Comparison of ENCODE assay signal across 17 cellular contexts in the genomic region with DNA sequence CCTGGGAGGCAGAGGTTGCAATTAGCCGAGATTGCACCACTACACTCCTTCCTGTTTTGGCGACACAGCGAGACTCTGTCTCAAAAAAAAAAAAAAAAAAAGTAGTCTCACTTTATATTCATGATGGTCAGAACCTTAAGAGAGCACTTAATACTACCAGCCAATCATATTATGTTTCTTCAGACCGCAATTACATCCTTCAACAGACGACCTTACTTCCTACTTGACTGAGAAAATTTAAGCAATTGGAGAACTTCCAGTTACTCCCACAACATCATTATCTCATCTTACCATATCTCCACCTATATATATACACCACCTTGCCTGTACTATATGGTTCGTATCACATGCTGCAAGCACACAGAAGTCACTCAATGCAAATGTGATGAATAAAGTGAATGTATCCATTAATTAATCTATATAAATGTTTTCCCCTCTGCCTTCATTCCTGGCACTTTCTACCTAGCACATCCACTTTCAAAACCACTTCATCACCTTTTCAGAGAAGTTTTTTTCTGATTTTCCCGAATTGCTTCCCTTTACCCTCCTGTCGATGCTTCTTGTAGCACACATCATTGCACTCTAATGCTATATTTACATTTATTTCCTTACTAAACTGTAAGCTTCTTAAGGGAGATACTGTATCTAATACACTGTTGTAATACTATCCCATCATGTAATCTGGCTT. TPM values are rescaled to one million over a fixed set of nuclear protein-coding genes. Genes with fewer than 3 reads are reported as not detected.
DNase-seq lines count a peak whose midpoint lies in the region; ATAC-seq, FAIRE-seq and TF ChIP-seq lines count a peak whose summit lies in the region.
"Had no signal": no experiment of that assay in that cellular context is flagged by ENCODE, and none has a peak within 500 bp of the region (broad histone marks: within the 10 kb centered on the region; RNA-seq: fewer than 3 reads in every experiment).

No MANE protein-coding gene starts in this region.

- intact Hi-C loops in K562 (cut with micrococcal nuclease), result loop anchor here (1.0 kb wide), 1 partner anchor 21 kb away; a partner anchor contains a TSS

- H3K36me3 ChIP-seq in Karpas-422 (ENCODE audit: insufficient read depth, low read length) (no peaks in the 10 kb centered on the region), K562 (ENCODE audit: control insufficient read depth, insufficient read depth, low read length) (peaks cover 4% of the 10 kb centered on the region; the same call in 1 of the 3 replicates), parathyroid adenoma (ENCODE audit: control insufficient read depth, insufficient read depth, low read length) (no peaks in the 10 kb centered on the region)
- H3K36me3 ChIP-seq: vagina had no signal

- H3K4me3 ChIP-seq in Karpas-422 (ENCODE audit: low read length) (peak overlapping the region; percentile 41), K562 (no peak overlapping the region), parathyroid adenoma (ENCODE audit: low read depth, low read length) (no peak overlapping the region)
- H3K4me3 ChIP-seq: BLaER1, lung, SJSA1, vagina had no signal

- WGBS in K562 (ENCODE audit: insufficient coverage, low coverage, missing lambda C conversion rate), result 5% methylated on average over 8 of the region's 8 CpGs

- in situ Hi-C loops in K562 (cut with MboI), result no loop called here

- TF ChIP-seq POLR2A in K562 (conservative IDR thresholded peaks at IDR 0.05), result no peak

- H3K9me2 ChIP-seq in Karpas-422 (replicated peaks; ENCODE audit: insufficient read depth, low read length), result no peaks in the 10 kb centered on the region

- H2AFZ ChIP-seq in Karpas-422 (ENCODE audit: low read length) (no peak overlapping the region), K562 (ENCODE audit: low read depth, low read length) (no peak overlapping the region), parathyroid adenoma (no peak overlapping the region)

- CTCF ChIA-PET in K562 (lab: Yijun Ruan, JAX; ENCODE audit: low intra/inter-chr PET ratio), result no interaction called here

- no peak for TF ChIP-seq CTCF in K562 (IDR thresholded peaks at IDR 0.05 in 2 of 3, conservative IDR thresholded peaks at IDR 0.05 in 1 of 3; ENCODE audit: insufficient read depth in 2 of 3, low read depth in 1 of 3, low read length in 3 of 3)
- TF ChIP-seq CTCF in parathyroid adenoma (IDR thresholded peaks at IDR 0.05), result no peak

- H3K9ac ChIP-seq in Karpas-422 (ENCODE audit: low read length) (peak overlapping the region; percentile 56), K562 (ENCODE audit: insufficient read depth in 1 of 2, low read depth in 2 of 2, low read length in 2 of 2) (no peak overlapping the region), parathyroid adenoma (no peak overlapping the region)
- H3K9ac ChIP-seq: BLaER1 had no signal

- no peaks in the 10 kb centered on the region for H3K9me1 ChIP-seq in K562 (ENCODE audit: control insufficient read depth, insufficient read depth, low read length)

- DNase-seq in GF-D8 (lab: John Stamatoyannopoulos, UW) (peak; percentile 99), Karpas-422 (no peak), K562 (ENCODE audit: extremely low read depth in 1 of 4, low spot score in 3 of 4) (peak in 2 of 4 experiments; percentile 51 to 59), SW480 (ENCODE audit: low spot score) (no peak)
- DNase-seq: activated CD8-positive, alpha-beta memory T cell treated with anti-CD3 and anti-CD28 coated beads, Interleukin-2, amount 50 U/mL, for 48 hours; DMS 273 treated with DMSO at 0.1 percent for 48 hours; effector memory CD8-positive, alpha-beta T cell; glutamatergic neuron; naive B cell had no signal

- ATAC-seq in K562 (peak; percentile 57), GM21619 (IDR thresholded peaks at IDR 0.05; ENCODE audit: unreplicated experiment) (no peak), GM18517 (IDR thresholded peaks at IDR 0.05; ENCODE audit: unreplicated experiment) (no peak)

- no TSS peak for BruUV-seq in K562 (replicated peaks; lab: Mats Ljungman, UMichigan)

- no peak for FAIRE-seq in K562 (lab: Jason Lieb, UNC)
- FAIRE-seq: islet of Langerhans had no signal

- H4K20me1 ChIP-seq in Karpas-422 (ENCODE audit: insufficient read depth, low read depth, low read length) (no peaks in the 10 kb centered on the region), K562 (replicated peaks; ENCODE audit: control insufficient read depth, insufficient read depth, low read length) (no peaks in the 10 kb centered on the region)

- H3K4me2 ChIP-seq in Karpas-422 (ENCODE audit: low read depth, low read length, poor library complexity, severe bottlenecking), result peak overlapping the region; percentile 67
- peak overlapping the region; percentile 48 for H3K4me2 ChIP-seq in K562 (ENCODE audit: insufficient read depth, low read length)
- no peak overlapping the region for H3K4me2 ChIP-seq in parathyroid adenoma (ENCODE audit: low read length)
- H3K4me2 ChIP-seq: BLaER1 had no signal

- no peaks in the 10 kb centered on the region for H3K27me3 ChIP-seq in Karpas-422 (ENCODE audit: low read length)
- no peaks in the 10 kb centered on the region for H3K27me3 ChIP-seq in K562 (ENCODE audit: control insufficient read depth in 2 of 2, insufficient read depth in 2 of 2, low read length in 2 of 2)
- no peaks in the 10 kb centered on the region for H3K27me3 ChIP-seq in parathyroid adenoma (ENCODE audit: control insufficient read depth, insufficient read depth, low read length)
- H3K27me3 ChIP-seq: BLaER1, SJSA1, vagina had no signal

- TF ChIP-seq EP300 in K562 (IDR thresholded peaks at IDR 0.05; ENCODE audit: low read length), result 0 out of 2 replicates have a peak, but pooled peaks have one; percentile 7

- peak overlapping the region; percentile 92 for H3K27ac ChIP-seq in Karpas-422 (ENCODE audit: low read length)
- H3K27ac ChIP-seq in K562 (ENCODE audit: extremely low read depth, low read depth, low read length), result peak overlapping the region; percentile 62
- peak overlapping the region; percentile 4 for H3K27ac ChIP-seq in parathyroid adenoma
- H3K27ac ChIP-seq: BLaER1, SJSA1, vagina had no signal

- no peak for TF ChIP-seq RAD21 in K562 (CRISPR knock-in tag; conservative IDR thresholded peaks at IDR 0.05 in 1 of 2, IDR thresholded peaks at IDR 0.05 in 1 of 2)

- H3K4me1 ChIP-seq in Karpas-422 (ENCODE audit: low read length) (peaks cover 35% of the 10 kb centered on the region), K562 (replicated peaks in 1 of 2; ENCODE audit: control insufficient read depth in 2 of 2, insufficient read depth in 2 of 2, low read length in 2 of 2) (peaks cover 4 to 20% of the 10 kb centered on the region in 2 experiments; a peak in 3 of 5 replicates), parathyroid adenoma (peaks cover 2% of the 10 kb centered on the region)
- H3K4me1 ChIP-seq: vagina had no signal

- H3K9me3 ChIP-seq in Karpas-422 (ENCODE audit: low read length), result no peaks in the 10 kb centered on the region
- H3K9me3 ChIP-seq in K562 (replicated peaks; ENCODE audit: control insufficient read depth, insufficient read depth, low read depth, low read length), result no peaks in the 10 kb centered on the region
- H3K9me3 ChIP-seq in parathyroid adenoma (ENCODE audit: control insufficient read depth, low read length), result no peaks in the 10 kb centered on the region
- H3K9me3 ChIP-seq: BLaER1, SJSA1, vagina had no signal

- H3K79me2 ChIP-seq in Karpas-422 (ENCODE audit: low read length), result no peaks in the 10 kb centered on the region
- no peaks in the 10 kb centered on the region for H3K79me2 ChIP-seq in K562 (ENCODE audit: control insufficient read depth, insufficient read depth, low read length)
- H3K79me2 ChIP-seq in parathyroid adenoma, result no peaks in the 10 kb centered on the region

- POLR2A ChIA-PET in K562 (lab: Yijun Ruan, JAX), result interaction anchor here (0.8 to 1.3 kb wide), 5 partner anchors 10 to 28 kb away, joined by 3 to 4 read pairs (median 3); a partner anchor contains a TSS

RNA-seq across cellular contexts. Expression of a gene that starts 13.8 kb away (rescaled TPM):
- total RNA-seq in Karpas-422 (2014; rRNA removed; shearing (Covaris generic); ENCODE audit: low replicate concordance), result 80.7 and 82.4 TPM in 2 replicates
- 30.9 and 63.7 TPM in 2 replicates for total RNA-seq in K562 (2011; cell fraction: chromatin; rRNA removed; ENCODE audit: low replicate concordance)
- 49.0 and 59.9 TPM in 2 replicates for total RNA-seq in K562 (2011; cell fraction: nucleolus; rRNA removed)
- total RNA-seq in K562 (2011; cell fraction: nucleoplasm; rRNA removed), result 82.3 and 111 TPM in 2 replicates
- total RNA-seq in K562 (2014; rRNA removed) (294 and 333 TPM in 2 replicates), K562 (2014; rRNA removed; fragmentation: Illumina TruSeq; extraction: Trizol) (422 and 434 TPM in 2 replicates), K562 (2015; rRNA removed; fragmentation: Illumina TruSeq; extraction: Trizol) (366 and 426 TPM in 2 replicates), K562 (2021) (390 and 391 TPM in 2 replicates)
- polyA plus RNA-seq in K562 (2011; rRNA removed) (609 and 759 TPM in 2 replicates), K562 (2014; fragmentation: Illumina TruSeq; extraction: Trizol) (301 and 302 TPM in 2 replicates), K562 (2014; fragmentation: Nextera tagmentation; extraction: Ambion mirVana) (1,000 to 10,000 TPM; 1,842 to 2,138 TPM), K562 (2014; rRNA removed) (512 and 785 TPM in 2 replicates)
- 443 and 675 TPM in 2 replicates for polyA plus RNA-seq in K562 (2011; cell fraction: cytosol; rRNA removed)
- polyA plus RNA-seq in K562 (2011; cell fraction: nucleus; rRNA removed), result 116 and 214 TPM in 2 replicates
- polyA plus RNA-seq in K562 (2012), result 594 and 680 TPM in 2 replicates
- polyA minus RNA-seq in K562 (2011; rRNA and poly(A)+ RNA removed), result 129 and 140 TPM in 2 replicates
- polyA minus RNA-seq in K562 (2011; cell fraction: cytosol; rRNA and poly(A)+ RNA removed), result 91.3 and 103 TPM in 2 replicates
- polyA minus RNA-seq in K562 (2011; cell fraction: nucleus; rRNA and poly(A)+ RNA removed), result 15.8 and 29.8 TPM in 2 replicates

RNA-seq across cellular contexts. Expression of a gene that starts 21.1 kb away (rescaled TPM):
- total RNA-seq in Karpas-422 (2014; rRNA removed; shearing (Covaris generic); ENCODE audit: low replicate concordance), result 37.6 and 40.7 TPM in 2 replicates
- 227 and 437 TPM in 2 replicates for total RNA-seq in K562 (2011; cell fraction: chromatin; rRNA removed; ENCODE audit: low replicate concordance)
- 184 and 220 TPM in 2 replicates for total RNA-seq in K562 (2011; cell fraction: nucleolus; rRNA removed)
- total RNA-seq in K562 (2011; cell fraction: nucleoplasm; rRNA removed), result 320 and 503 TPM in 2 replicates
- 27.0 and 34.8 TPM in 2 replicates for total RNA-seq in K562 (2014; rRNA removed)
- total RNA-seq in K562 (2014; rRNA removed; fragmentation: Illumina TruSeq; extraction: Trizol), result 37.0 and 44.1 TPM in 2 replicates
- total RNA-seq in K562 (2015; rRNA removed; fragmentation: Illumina TruSeq; extraction: Trizol), result 32.9 and 33.7 TPM in 2 replicates
- 58.9 and 59.9 TPM in 2 replicates for total RNA-seq in K562 (2021)
- polyA plus RNA-seq in K562 (2011; rRNA removed), result 28.3 and 30.4 TPM in 2 replicates
- polyA plus RNA-seq in K562 (2011; cell fraction: cytosol; rRNA removed), result 24.5 and 37.4 TPM in 2 replicates
- 159 and 233 TPM in 2 replicates for polyA plus RNA-seq in K562 (2011; cell fraction: nucleus; rRNA removed)
- polyA plus RNA-seq in K562 (2012), result 26.7 and 27.2 TPM in 2 replicates
- polyA plus RNA-seq in K562 (2014; fragmentation: Illumina TruSeq; extraction: Trizol), result 41.6 and 48.9 TPM in 2 replicates
- 10 to 100 TPM in 1 of 2 experiments, 1 to 10 TPM in 1; 9.6 to 10.8 TPM for polyA plus RNA-seq in K562 (2014; fragmentation: Nextera tagmentation; extraction: Ambion mirVana)
- polyA plus RNA-seq in K562 (2014; rRNA removed), result 32.6 and 36.9 TPM in 2 replicates
- 95.7 and 118 TPM in 2 replicates for polyA minus RNA-seq in K562 (2011; rRNA and poly(A)+ RNA removed)
- 53.8 and 61.4 TPM in 2 replicates for polyA minus RNA-seq in K562 (2011; cell fraction: cytosol; rRNA and poly(A)+ RNA removed)
- polyA minus RNA-seq in K562 (2011; cell fraction: nucleus; rRNA and poly(A)+ RNA removed), result 141 and 184 TPM in 2 replicates

RNA-seq across cellular contexts. Expression of a gene that starts 55.8 kb away (rescaled TPM):
- total RNA-seq in Karpas-422 (2014; rRNA removed; shearing (Covaris generic); ENCODE audit: low replicate concordance), result 9.7 and 26.3 TPM in 2 replicates
- total RNA-seq in K562 (2011; cell fraction: chromatin; rRNA removed; ENCODE audit: low replicate concordance), result 31.9 and 53.7 TPM in 2 replicates
- 23.5 and 25.8 TPM in 2 replicates for total RNA-seq in K562 (2011; cell fraction: nucleolus; rRNA removed)
- total RNA-seq in K562 (2011; cell fraction: nucleoplasm; rRNA removed), result 45.1 and 82.0 TPM in 2 replicates
- 26.8 and 32.4 TPM in 2 replicates for total RNA-seq in K562 (2014; rRNA removed)
- 44.8 and 50.6 TPM in 2 replicates for total RNA-seq in K562 (2014; rRNA removed; fragmentation: Illumina TruSeq; extraction: Trizol)
- total RNA-seq in K562 (2015; rRNA removed; fragmentation: Illumina TruSeq; extraction: Trizol), result 41.8 and 45.2 TPM in 2 replicates
- total RNA-seq in K562 (2021), result 33.6 and 37.0 TPM in 2 replicates
- polyA plus RNA-seq in K562 (2011; rRNA removed), result 22.9 and 23.9 TPM in 2 replicates
- 12.4 and 17.6 TPM in 2 replicates for polyA plus RNA-seq in K562 (2011; cell fraction: cytosol; rRNA removed)
- 54.3 and 63.0 TPM in 2 replicates for polyA plus RNA-seq in K562 (2011; cell fraction: nucleus; rRNA removed)
- 19.3 and 19.9 TPM in 2 replicates for polyA plus RNA-seq in K562 (2012)
- polyA plus RNA-seq in K562 (2014; fragmentation: Illumina TruSeq; extraction: Trizol), result 29.2 and 32.8 TPM in 2 replicates
- polyA plus RNA-seq in K562 (2014; fragmentation: Nextera tagmentation; extraction: Ambion mirVana), result 10 to 100 TPM; 13.5 to 17.1 TPM
- 17.8 and 18.0 TPM in 2 replicates for polyA plus RNA-seq in K562 (2014; rRNA removed)
- polyA minus RNA-seq in K562 (2011; rRNA and poly(A)+ RNA removed), result 47.1 and 48.0 TPM in 2 replicates
- 28.5 and 37.0 TPM in 2 replicates for polyA minus RNA-seq in K562 (2011; cell fraction: cytosol; rRNA and poly(A)+ RNA removed)
- 12.4 and 25.8 TPM in 2 replicates for polyA minus RNA-seq in K562 (2011; cell fraction: nucleus; rRNA and poly(A)+ RNA removed)

Comparison
In these comparisons a context has a peak if more than half of its experiments do, and no peak if none do; other contexts are left out.
1. H3K27ac ChIP-seq: peak in every context shown above with its lines; median percentile 92 in Karpas-422; 62 in K562; 4 in parathyroid adenoma.